Comparison of ENCODE assay signal across 1 cellular context in genomic region chr12:124369901-124370378, GRCh38.
TF ChIP-seq lines count a peak whose summit lies in the region.

No MANE protein-coding gene starts in this region.

TF ChIP-seq in H1, 55 proteins besides CTCF, POLR2A, EP300 and RAD21 (continued from another document):
- TF ChIP-seq SAP30 (IDR thresholded peaks at IDR 0.05; ENCODE audit: insufficient read depth, insufficient replicate concordance, low read length), result no peak
- TF ChIP-seq GTF2F1 (IDR thresholded peaks at IDR 0.05; ENCODE audit: borderline replicate concordance, low read depth, low read length), result no peak
- no peak for TF ChIP-seq EGR1 (IDR thresholded peaks at IDR 0.05; ENCODE audit: borderline replicate concordance, low read depth, low read length)
- TF ChIP-seq BCL11A (IDR thresholded peaks at IDR 0.05; ENCODE audit: low read depth in 2 of 2, low read length in 2 of 2), result no peak
- no peak for TF ChIP-seq SP4 (IDR thresholded peaks at IDR 0.05; ENCODE audit: low read length)
- no peak for TF ChIP-seq HDAC2 (IDR thresholded peaks at IDR 0.05; ENCODE audit: borderline replicate concordance in 1 of 2, low read depth in 2 of 2, low read length in 2 of 2)
